In genomic region chr3:101724329-101725191, GRCh38 we compare ENCODE assay signal across 8 cellular contexts. TPM values are rescaled to one million over a fixed set of nuclear protein-coding genes. Genes with fewer than 3 reads are reported as not detected.
DNase-seq lines count a peak whose midpoint lies in the region; ATAC-seq, FAIRE-seq and TF ChIP-seq lines count a peak whose summit lies in the region.

A gene with protein sequence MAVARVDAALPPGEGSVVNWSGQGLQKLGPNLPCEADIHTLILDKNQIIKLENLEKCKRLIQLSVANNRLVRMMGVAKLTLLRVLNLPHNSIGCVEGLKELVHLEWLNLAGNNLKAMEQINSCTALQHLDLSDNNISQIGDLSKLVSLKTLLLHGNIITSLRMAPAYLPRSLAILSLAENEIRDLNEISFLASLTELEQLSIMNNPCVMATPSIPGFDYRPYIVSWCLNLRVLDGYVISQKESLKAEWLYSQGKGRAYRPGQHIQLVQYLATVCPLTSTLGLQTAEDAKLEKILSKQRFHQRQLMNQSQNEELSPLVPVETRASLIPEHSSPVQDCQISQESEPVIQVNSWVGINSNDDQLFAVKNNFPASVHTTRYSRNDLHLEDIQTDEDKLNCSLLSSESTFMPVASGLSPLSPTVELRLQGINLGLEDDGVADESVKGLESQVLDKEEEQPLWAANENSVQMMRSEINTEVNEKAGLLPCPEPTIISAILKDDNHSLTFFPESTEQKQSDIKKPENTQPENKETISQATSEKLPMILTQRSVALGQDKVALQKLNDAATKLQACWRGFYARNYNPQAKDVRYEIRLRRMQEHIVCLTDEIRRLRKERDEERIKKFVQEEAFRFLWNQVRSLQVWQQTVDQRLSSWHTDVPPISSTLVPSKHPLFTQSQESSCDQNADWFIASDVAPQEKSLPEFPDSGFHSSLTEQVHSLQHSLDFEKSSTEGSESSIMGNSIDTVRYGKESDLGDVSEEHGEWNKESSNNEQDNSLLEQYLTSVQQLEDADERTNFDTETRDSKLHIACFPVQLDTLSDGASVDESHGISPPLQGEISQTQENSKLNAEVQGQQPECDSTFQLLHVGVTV (plus strand): TSS chr3:101724614. CDS start chr3:101724677, 63 bp downstream.

- H3K9me3 ChIP-seq in WERI-Rb-1 (ENCODE audit: severe bottlenecking), result no peaks in the 10 kb centered on the region

- H3K9me3 Mint-ChIP-seq in immature natural killer cell, result peaks cover 0 to 2% (median 0%) of the 10 kb centered on the region in 6 donors

- peaks cover 19% of the 10 kb centered on the region for H3K79me2 ChIP-seq in ACC112 (ENCODE audit: control insufficient read depth, insufficient read depth, low read length, unreplicated experiment)

- peak within 1 kb of the TSS; percentile 85 to 99 (median 98) for H3K27ac Mint-ChIP-seq in immature natural killer cell

- TF ChIP-seq CTCF in WERI-Rb-1 (IDR thresholded peaks at IDR 0.05; ENCODE audit: low read depth, low read length), result no peak
- no peak for TF ChIP-seq CTCF in bronchial epithelial cell (IDR thresholded peaks at IDR 0.05; ENCODE audit: insufficient read depth, low read length, severe bottlenecking)

- ATAC-seq in GM18873 (IDR thresholded peaks at IDR 0.05; ENCODE audit: low FRiP score, unreplicated experiment) (peak; percentile 81), HG03139 (IDR thresholded peaks at IDR 0.05; ENCODE audit: unreplicated experiment) (peak; percentile 89)

- peak; percentile 87 for DNase-seq in NCI-H2227 (lab: John Stamatoyannopoulos, UW; ENCODE audit: unreplicated experiment)
- DNase-seq in WERI-Rb-1, result peak; percentile 93
- peak; percentile 92 for DNase-seq in bronchial epithelial cell (ENCODE audit: low read depth)
- peak; percentile 85 to 86 (median 85) for DNase-seq in immature natural killer cell
- DNase-seq in smooth muscle cell of the brain vasculature (ENCODE audit: low read depth, low spot score), result peak; percentile 81

- peaks cover 19 to 29% of the 10 kb centered on the region in 2 donors for H3K4me1 Mint-ChIP-seq in immature natural killer cell

- peaks cover 13% of the 10 kb centered on the region for H3K4me1 ChIP-seq in ACC112 (ENCODE audit: control insufficient read depth, insufficient read depth, low read length, unreplicated experiment)

- peak within 1 kb of the TSS; percentile 99 to 100 (median 100) for H3K4me3 Mint-ChIP-seq in immature natural killer cell

- peak within 1 kb of the TSS; percentile 86 for H2AFZ ChIP-seq in ACC112 (ENCODE audit: low read length, unreplicated experiment)

- H3K27ac ChIP-seq in ACC112 (ENCODE audit: low read depth, low read length) (peak within 1 kb of the TSS; percentile 71), WERI-Rb-1 (peak within 1 kb of the TSS; percentile 93)

- H3K27me3 ChIP-seq in ACC112 (ENCODE audit: insufficient read depth, low read length) (no peaks in the 10 kb centered on the region), WERI-Rb-1 (ENCODE audit: insufficient read depth, low read depth, severe bottlenecking) (no peaks in the 10 kb centered on the region), bronchial epithelial cell (ENCODE audit: control insufficient read depth, insufficient read depth, low read length) (no peaks in the 10 kb centered on the region)

- 0 out of 2 replicates have a peak, but pooled peaks cover 6% of the 10 kb centered on the region for H3K36me3 ChIP-seq in ACC112 (ENCODE audit: insufficient read depth, low read length)
- peaks cover 35% of the 10 kb centered on the region for H3K36me3 ChIP-seq in WERI-Rb-1
- H3K36me3 ChIP-seq in bronchial epithelial cell (ENCODE audit: control insufficient read depth, insufficient read depth, low read length), result peaks cover 4% of the 10 kb centered on the region

- no peak for FAIRE-seq in bronchial epithelial cell (lab: Jason Lieb, UNC)

- H3K4me3 ChIP-seq in ACC112 (ENCODE audit: low read depth, low read length), result peak within 1 kb of the TSS; percentile 82
- H3K4me3 ChIP-seq in WERI-Rb-1 (ENCODE audit: low read depth, low read length), result peak within 1 kb of the TSS; percentile 93
- peak within 1 kb of the TSS; percentile 71 for H3K4me3 ChIP-seq in bronchial epithelial cell (ENCODE audit: low read depth, low read length)

- peaks cover 0 to 5% (median 0%) of the 10 kb centered on the region in 3 donors for H3K27me3 Mint-ChIP-seq in immature natural killer cell (ENCODE audit: low read depth in 3 of 3)

- H3K36me3 Mint-ChIP-seq in immature natural killer cell, result peaks cover 0 to 6% (median 5%) of the 10 kb centered on the region in 3 donors

RNA-seq across cellular contexts. Expression of the gene that starts here (rescaled TPM):
- 12.0 and 13.4 TPM in 2 replicates for total RNA-seq in bronchial epithelial cell
- polyA plus RNA-seq in immature natural killer cell, result 1 to 10 TPM; 2.6 to 3.2 (median 2.6) TPM

Comparison
In these comparisons a context has a peak if more than half of its experiments do, and no peak if none do; other contexts are left out.
1. Peak in every context shown above with its lines: DNase-seq, ATAC-seq, H3K4me3 ChIP-seq and H3K27ac ChIP-seq.